10 cellular contexts compared by ENCODE assay signal in the genomic region with DNA sequence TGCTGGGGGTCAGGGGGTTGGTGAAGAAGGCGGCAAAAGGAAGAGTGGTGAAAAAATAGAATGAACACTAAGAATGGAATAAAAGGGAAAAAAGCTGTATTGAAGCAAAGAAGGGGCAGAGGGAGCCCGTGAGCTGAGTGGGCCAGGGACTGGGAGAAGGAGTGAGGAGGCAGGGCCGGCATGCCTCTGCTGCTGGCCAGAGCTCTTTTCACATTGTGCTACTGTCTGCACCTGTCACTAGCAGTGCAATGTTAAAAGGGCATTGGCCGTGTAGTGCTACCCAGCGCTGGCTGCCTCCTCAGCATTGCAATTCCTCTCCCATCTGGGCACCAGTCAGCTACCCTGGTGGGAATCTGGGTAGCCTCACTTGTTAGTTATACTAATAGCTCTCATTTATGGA. TPM values are rescaled to one million over a fixed set of nuclear protein-coding genes. Genes with fewer than 3 reads are reported as not detected.
DNase-seq lines count a peak whose midpoint lies in the region; ATAC-seq and TF ChIP-seq lines count a peak whose summit lies in the region.
"Had no signal": no experiment of that assay in that cellular context is flagged by ENCODE, and none has a peak within 500 bp of the region (broad histone marks: within the 10 kb centered on the region; RNA-seq: fewer than 3 reads in every experiment).

No MANE protein-coding gene starts in this region.

- H3K4me3 ChIP-seq in GM06990 (replicated peaks; ENCODE audit: low read depth, low read length) (no peak overlapping the region), NB4 (ENCODE audit: low read depth, low read length) (no peak overlapping the region), endodermal cell (ENCODE audit: low read length) (peak overlapping the region; percentile 91), trophoblast cell (ENCODE audit: low read depth, low read length) (no peak overlapping the region)

- WGBS in endodermal cell (ENCODE audit: insufficient coverage in 1 of 2, insufficient read length in 1 of 2), 2 experiments: 43 to 59% methylated on average over 5 of the region's 5 CpGs
- WGBS in trophoblast cell (ENCODE audit: extremely low coverage, insufficient coverage, insufficient read length): no CpG with 5 or more reads among the region's 5 CpGs

- ATAC-seq in HG03378 (IDR thresholded peaks at IDR 0.05; ENCODE audit: unreplicated experiment) (no peak), GM21381 (IDR thresholded peaks at IDR 0.05; ENCODE audit: unreplicated experiment) (no peak)

- H2AK5ac ChIP-seq in trophoblast cell (ENCODE audit: low read length): no peak overlapping the region

- H3K36me3 ChIP-seq in GM06990 (ENCODE audit: control insufficient read depth, insufficient read depth, low read length) (no peaks in the 10 kb centered on the region), endodermal cell (ENCODE audit: control insufficient read depth, insufficient read depth, low read length) (peaks cover 44% of the 10 kb centered on the region), trophoblast cell (ENCODE audit: control insufficient read depth in 1 of 2, insufficient read depth in 2 of 2, low read length in 2 of 2) (peaks cover 8 to 9% of the 10 kb centered on the region in 2 experiments)
- H3K36me3 ChIP-seq: breast epithelium, left lung had no signal

- peaks cover 29% of the 10 kb centered on the region for H3K79me1 ChIP-seq in trophoblast cell (ENCODE audit: low read length)

- peaks cover 22% of the 10 kb centered on the region for H3K79me2 ChIP-seq in trophoblast cell (ENCODE audit: control insufficient read depth, insufficient read depth, low read length, poor library complexity)

- H3K27ac ChIP-seq in endodermal cell (ENCODE audit: low read depth, low read length) (peak overlapping the region; percentile 33), trophoblast cell (ENCODE audit: low read depth, low read length) (no peak overlapping the region)

- TF ChIP-seq CTCF in GM06990 (IDR thresholded peaks at IDR 0.05; ENCODE audit: insufficient read depth, low read length, poor library complexity, severe bottlenecking): peak; percentile 37
- TF ChIP-seq CTCF in NB4 (IDR thresholded peaks at IDR 0.05; ENCODE audit: low read depth, low read length): peak; percentile 2
- TF ChIP-seq CTCF in endodermal cell (conservative IDR thresholded peaks at IDR 0.05): no peak

- no peak overlapping the region for H2BK12ac ChIP-seq in trophoblast cell (ENCODE audit: low read length)

- TF ChIP-seq POLR2A in NB4 (IDR thresholded peaks at IDR 0.05; ENCODE audit: extremely low read depth, insufficient read length): no peak

- H3K4me3 Mint-ChIP-seq in endodermal cell: peak overlapping the region; percentile 100

- no peak overlapping the region for H4K8ac ChIP-seq in trophoblast cell (ENCODE audit: low read depth, low read length)

- H3K4me1 ChIP-seq in endodermal cell (ENCODE audit: control insufficient read depth, insufficient read depth, low read length) (peaks cover 17% of the 10 kb centered on the region), trophoblast cell (ENCODE audit: control insufficient read depth in 1 of 2, insufficient read depth in 2 of 2, low read length in 2 of 2) (peaks cover 23 to 29% of the 10 kb centered on the region in 2 experiments)

- H3K9me3 Mint-ChIP-seq in endodermal cell: no peaks in the 10 kb centered on the region

- H3K9ac ChIP-seq in endodermal cell (ENCODE audit: extremely low read depth, low read length, poor library complexity, severe bottlenecking): no peak overlapping the region
- peak overlapping the region; percentile 4 for H3K9ac ChIP-seq in trophoblast cell (ENCODE audit: low read length)

- H3K27ac Mint-ChIP-seq in endodermal cell: peak overlapping the region; percentile 98

- H3K14ac ChIP-seq in trophoblast cell (ENCODE audit: low read length): no peak overlapping the region

- H3K27me3 ChIP-seq in GM06990 (replicated peaks; ENCODE audit: control insufficient read depth, insufficient read depth, low read length): peaks cover 1% of the 10 kb centered on the region; the same call in 1 of the 2 replicates
- no peaks in the 10 kb centered on the region for H3K27me3 ChIP-seq in endodermal cell (ENCODE audit: control insufficient read depth, insufficient read depth, low read length, poor library complexity, severe bottlenecking)
- H3K27me3 ChIP-seq in trophoblast cell (ENCODE audit: insufficient read depth, low read length): no peaks in the 10 kb centered on the region
- H3K27me3 ChIP-seq: breast epithelium had no signal

- H3K9me3 ChIP-seq in endodermal cell (ENCODE audit: control insufficient read depth, low read length): no peaks in the 10 kb centered on the region
- H3K9me3 ChIP-seq in trophoblast cell (ENCODE audit: insufficient read depth, low read depth, low read length): no peaks in the 10 kb centered on the region
- H3K9me3 ChIP-seq: breast epithelium, left lung had no signal

- no peak overlapping the region for H2BK5ac ChIP-seq in trophoblast cell (ENCODE audit: low read depth, low read length, poor library complexity)

- H3K4me2 ChIP-seq in trophoblast cell (ENCODE audit: low read length): peak overlapping the region; percentile 92

- DNase-seq in GM06990 (ENCODE audit: extremely low read depth, insufficient read length): no peak
- peak; percentile 31 for DNase-seq in NB4 (ENCODE audit: low read depth)
- peak; percentile 72 for DNase-seq in endodermal cell
- DNase-seq in trophoblast cell: peak; percentile 52 to 65
- no peak for DNase-seq in amniotic stem cell (lab: John Stamatoyannopoulos, UW)
- DNase-seq in NCI-H2081 treated with DMSO at 0.1 percent for 48 hours (lab: John Stamatoyannopoulos, UW): no peak
- DNase-seq: left lung had no signal

- H2BK120ac ChIP-seq in trophoblast cell (ENCODE audit: insufficient read depth, low read length, poor library complexity): no peak overlapping the region

- no peak overlapping the region for H4K91ac ChIP-seq in trophoblast cell (ENCODE audit: low read depth, low read length)

- H3K27me3 Mint-ChIP-seq in endodermal cell (ENCODE audit: insufficient read depth): no peaks in the 10 kb centered on the region

- no peak overlapping the region for H2AFZ ChIP-seq in trophoblast cell (ENCODE audit: insufficient read depth, low read length, poor library complexity)

- H3K4ac ChIP-seq in trophoblast cell (ENCODE audit: low read depth, low read length): peak overlapping the region; percentile 44

- no peak overlapping the region for H3K23ac ChIP-seq in trophoblast cell (ENCODE audit: low read length)

- H3K4me1 Mint-ChIP-seq in endodermal cell: peaks cover 45% of the 10 kb centered on the region

- H4K12ac ChIP-seq in trophoblast cell (ENCODE audit: low read depth, low read length): no peak overlapping the region

- peak overlapping the region; percentile 12 for H3K18ac ChIP-seq in trophoblast cell (ENCODE audit: low read length)

- H3K36me3 Mint-ChIP-seq in endodermal cell (ENCODE audit: low read depth): peaks cover 40% of the 10 kb centered on the region

RNA-seq across cellular contexts. Expression of a gene that starts 8.7 kb away (rescaled TPM):
- total RNA-seq in endodermal cell: not detected
- 2.8 TPM for polyA plus RNA-seq in endodermal cell (2013, experiment 1 of 2)
- polyA plus RNA-seq in endodermal cell (2013, experiment 2 of 2): 2.0 TPM
- polyA plus RNA-seq in trophoblast cell (2013): 1.2 TPM in 2 replicates

RNA-seq across cellular contexts. Expression of a gene that starts 16.6 kb away (rescaled TPM):
- total RNA-seq in endodermal cell: 10 to 100 TPM; 23.7 to 25.2 TPM
- polyA plus RNA-seq in endodermal cell (2013, experiment 1 of 2): 17.7 TPM
- polyA plus RNA-seq in endodermal cell (2013, experiment 2 of 2): 15.0 TPM
- 23.0 and 24.2 TPM in 2 replicates for polyA plus RNA-seq in trophoblast cell (2013)

RNA-seq across cellular contexts. Expression of a gene that starts 26.9 kb away (rescaled TPM):
- 10 to 100 TPM; 70.7 to 77.1 TPM for total RNA-seq in endodermal cell
- polyA plus RNA-seq in endodermal cell (2013, experiment 1 of 2): 30.5 TPM
- 31.6 TPM for polyA plus RNA-seq in endodermal cell (2013, experiment 2 of 2)
- 77.3 and 80.9 TPM in 2 replicates for polyA plus RNA-seq in trophoblast cell (2013)

RNA-seq across cellular contexts. Expression of a gene that starts 43.5 kb away (rescaled TPM):
- 10 to 100 TPM; 67.8 to 73.5 TPM for total RNA-seq in endodermal cell
- 114 TPM for polyA plus RNA-seq in endodermal cell (2013, experiment 1 of 2)
- 118 TPM for polyA plus RNA-seq in endodermal cell (2013, experiment 2 of 2)
- 42.0 and 48.8 TPM in 2 replicates for polyA plus RNA-seq in trophoblast cell (2013)

Comparison
In these comparisons a context has a peak if more than half of its experiments do, and no peak if none do; other contexts are left out.
1. DNase-seq: peak in NB4 (single experiment), endodermal cell (single experiment) and trophoblast cell (2 of 2); none in GM06990 (single experiment), amniotic stem cell (single experiment) and NCI-H2081 treated with DMSO at 0.1 percent for 48 hours (single experiment).